Comparison of ENCODE assay signal across 8 cellular contexts in genomic region chr19:2605889-2606288, GRCh38.
DNase-seq lines count a peak whose midpoint lies in the region; ATAC-seq, FAIRE-seq and TF ChIP-seq lines count a peak whose summit lies in the region.
"Not testable (repeated sequence)": the region's sequence is repeated elsewhere in the genome, so short reads cannot be mapped to it uniquely, and the experiment has no call there.

No MANE protein-coding gene starts in this region.

- not testable (repeated sequence) for H3K27me3 ChIP-seq in SJSA1 (replicated peaks); gastroesophageal sphincter; lower lobe of right lung (ENCODE audit: low read depth)
- peaks cover 33 to 63% of the 10 kb centered on the region in 2 experiments for H3K27me3 ChIP-seq in K562 (ENCODE audit: control insufficient read depth in 2 of 2, insufficient read depth in 2 of 2, low read length in 2 of 2)

- not testable (repeated sequence) for H4K20me1 ChIP-seq in K562 (replicated peaks; ENCODE audit: control insufficient read depth, insufficient read depth, low read length)

- H3K9ac ChIP-seq in K562 (ENCODE audit: insufficient read depth in 1 of 2, low read depth in 2 of 2, low read length in 2 of 2): not testable (repeated sequence)

- not testable (repeated sequence) for H3K36me3 ChIP-seq in SJSA1; K562 (ENCODE audit: control insufficient read depth, insufficient read depth, low read length); gastroesophageal sphincter; lower lobe of right lung

- CTCF ChIA-PET in K562 (lab: Yijun Ruan, JAX; ENCODE audit: low intra/inter-chr PET ratio): not testable (repeated sequence)

- H3K27me3 Mint-ChIP-seq in IgD-negative memory B cell: not testable (repeated sequence)

- H3K36me3 Mint-ChIP-seq in IgD-negative memory B cell: not testable (repeated sequence)

- not testable (repeated sequence) for H3K4me3 ChIP-seq in SJSA1, K562, gastroesophageal sphincter, lower lobe of right lung

- H3K27ac ChIP-seq in SJSA1; K562 (ENCODE audit: extremely low read depth, low read depth, low read length); lower lobe of right lung: not testable (repeated sequence)
- H3K27ac ChIP-seq in gastroesophageal sphincter: peak overlapping the region in 3 of 4 donors; percentile 31 to 55 (median 53)

- in situ Hi-C loops in K562 (cut with MboI): loop anchor here (10.0 kb wide), 1 partner anchor 451 kb away; the partner anchor contains the start of gene AP3D1

- not testable (repeated sequence) for H3K9me1 ChIP-seq in K562 (ENCODE audit: control insufficient read depth, insufficient read depth, low read length)

- H2AFZ ChIP-seq in K562 (ENCODE audit: low read depth, low read length): not testable (repeated sequence)

- WGBS in K562 (ENCODE audit: insufficient coverage, low coverage, missing lambda C conversion rate): 5% methylated on average over 9 of the region's 9 CpGs
- 81 to 100% methylated on average over 1 to 6 of the region's 9 CpGs for WGBS in gastroesophageal sphincter (ENCODE audit: low coverage in 1 of 2), 2 donors

- H3K4me2 ChIP-seq in K562 (ENCODE audit: insufficient read depth, low read length): not testable (repeated sequence)

- not testable (repeated sequence) for FAIRE-seq in K562 (lab: Jason Lieb, UNC); urothelium cell line (lab: Jason Lieb, UNC)

- DNase-seq in A172 (ENCODE audit: low spot score) (peak; percentile 79), Daoy (ENCODE audit: low read depth) (peak; percentile 62), SJSA1 (ENCODE audit: low read depth in 1 of 2, low spot score in 2 of 2) (peak; percentile 51 to 78), lower lobe of right lung (peak; percentile 28), urothelium cell line (ENCODE audit: low spot score) (peak; percentile 23)
- DNase-seq in K562 (ENCODE audit: extremely low read depth in 1 of 4, low spot score in 3 of 4): not testable (repeated sequence)

- BruUV-seq in K562 (replicated peaks; lab: Mats Ljungman, UMichigan): not testable (repeated sequence)

- TF ChIP-seq POLR2A in K562 (conservative IDR thresholded peaks at IDR 0.05); gastroesophageal sphincter (IDR thresholded peaks at IDR 0.05): not testable (repeated sequence)

- H3K9me3 ChIP-seq in SJSA1 (replicated peaks); K562 (replicated peaks; ENCODE audit: control insufficient read depth, insufficient read depth, low read depth, low read length); gastroesophageal sphincter; lower lobe of right lung: not testable (repeated sequence)

- H3K4me3 Mint-ChIP-seq in IgD-negative memory B cell: peak overlapping the region in 2 of 4 donors; percentile 23 to 73

- POLR2A ChIA-PET in K562 (lab: Yijun Ruan, JAX): interaction anchor here (0.6 kb wide), 1 partner anchor 503 kb away, joined by 3 read pairs; no protein-coding TSS in a partner anchor

- H3K79me2 ChIP-seq in K562 (ENCODE audit: control insufficient read depth, insufficient read depth, low read length): not testable (repeated sequence)

- H3K4me1 ChIP-seq in SJSA1 (replicated peaks) (peaks cover 27% of the 10 kb centered on the region), K562 (replicated peaks in 1 of 2; ENCODE audit: control insufficient read depth in 2 of 2, insufficient read depth in 2 of 2, low read length in 2 of 2) (peaks cover 0 to 18% of the 10 kb centered on the region in 2 experiments; a peak in 2 of 5 replicates), gastroesophageal sphincter (peaks cover 2 to 48% (median 17%) of the 10 kb centered on the region in 3 donors), lower lobe of right lung (peaks cover 22% of the 10 kb centered on the region)

- not testable (repeated sequence) for TF ChIP-seq CTCF in K562 (IDR thresholded peaks at IDR 0.05 in 2 of 3, conservative IDR thresholded peaks at IDR 0.05 in 1 of 3; ENCODE audit: insufficient read depth in 2 of 3, low read depth in 1 of 3, low read length in 3 of 3); gastroesophageal sphincter (IDR thresholded peaks at IDR 0.05); lower lobe of right lung (IDR thresholded peaks at IDR 0.05)

- intact Hi-C loops in K562 (cut with micrococcal nuclease); lower lobe of right lung (cut with DNase I): not testable (repeated sequence)

- TF ChIP-seq RAD21 in K562 (CRISPR knock-in tag; conservative IDR thresholded peaks at IDR 0.05 in 1 of 2, IDR thresholded peaks at IDR 0.05 in 1 of 2): not testable (repeated sequence)

- H3K27ac Mint-ChIP-seq in IgD-negative memory B cell: peak overlapping the region in 2 of 3 donors; percentile 16 to 40

- not testable (repeated sequence) for ATAC-seq in K562, gastroesophageal sphincter, lower lobe of right lung

- H3K9me3 Mint-ChIP-seq in IgD-negative memory B cell: not testable (repeated sequence)

- H3K4me1 Mint-ChIP-seq in IgD-negative memory B cell: peaks cover 25 to 28% (median 26%) of the 10 kb centered on the region in 3 donors

- not testable (repeated sequence) for TF ChIP-seq EP300 in K562 (IDR thresholded peaks at IDR 0.05; ENCODE audit: low read length); gastroesophageal sphincter (IDR thresholded peaks at IDR 0.05)

TF ChIP-seq in K562, 482 proteins besides CTCF, POLR2A, EP300 and RAD21:
- peak; percentile 78 for TF ChIP-seq ZNF121 (CRISPR knock-in tag; conservative IDR thresholded peaks at IDR 0.05)
